1 cellular context compared by ENCODE assay signal in the genomic region with DNA sequence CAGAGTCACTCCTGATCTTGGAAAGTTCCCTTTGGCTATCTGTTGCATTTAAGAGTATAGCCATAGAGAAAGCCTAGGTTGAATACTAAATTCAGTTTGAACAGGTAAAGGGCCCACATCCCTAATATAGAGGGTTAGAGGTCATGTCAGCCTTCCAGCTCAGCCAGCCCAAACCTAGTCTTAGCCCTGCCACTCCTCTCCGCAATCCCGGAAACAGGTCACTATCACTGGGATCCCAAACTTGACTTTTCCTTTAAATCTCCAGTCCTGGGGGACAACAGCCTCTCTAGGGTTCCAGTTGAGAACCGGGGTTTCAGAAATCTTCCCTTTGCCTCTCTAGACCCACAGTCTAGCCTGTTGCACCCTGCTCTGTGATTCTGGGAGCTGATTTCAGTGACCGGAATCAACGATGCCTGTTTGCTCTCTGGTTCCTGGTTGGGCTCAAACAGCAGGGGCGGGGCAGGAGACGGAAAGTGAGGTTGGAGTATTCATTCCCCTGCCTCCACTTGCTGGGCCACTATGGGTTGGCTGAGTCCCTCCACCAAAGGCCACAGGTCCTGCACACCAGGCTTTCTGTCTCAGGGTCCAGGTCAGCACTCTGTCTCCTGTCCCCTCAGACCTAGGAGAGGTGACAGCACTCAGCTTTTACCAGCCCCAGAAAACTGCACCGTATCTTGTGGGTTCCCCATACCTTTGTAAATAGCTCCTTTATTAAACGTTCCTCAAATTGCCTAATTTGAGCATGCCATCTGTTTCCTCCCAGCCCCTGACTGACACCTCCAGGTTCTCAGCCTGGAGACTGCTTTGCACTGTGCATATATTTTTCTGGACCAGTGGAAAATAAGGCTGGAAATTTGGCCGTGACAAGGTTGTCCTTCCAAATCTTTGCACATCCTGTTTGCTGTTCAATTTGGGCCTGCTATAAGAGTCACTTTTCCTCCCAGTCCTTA.
TF ChIP-seq lines count a peak whose summit lies in the region.

No MANE protein-coding gene starts in this region.

TF ChIP-seq in HepG2, 621 proteins besides CTCF, POLR2A, EP300 and RAD21 (continued from another document):
- TF ChIP-seq, protein P1, sequence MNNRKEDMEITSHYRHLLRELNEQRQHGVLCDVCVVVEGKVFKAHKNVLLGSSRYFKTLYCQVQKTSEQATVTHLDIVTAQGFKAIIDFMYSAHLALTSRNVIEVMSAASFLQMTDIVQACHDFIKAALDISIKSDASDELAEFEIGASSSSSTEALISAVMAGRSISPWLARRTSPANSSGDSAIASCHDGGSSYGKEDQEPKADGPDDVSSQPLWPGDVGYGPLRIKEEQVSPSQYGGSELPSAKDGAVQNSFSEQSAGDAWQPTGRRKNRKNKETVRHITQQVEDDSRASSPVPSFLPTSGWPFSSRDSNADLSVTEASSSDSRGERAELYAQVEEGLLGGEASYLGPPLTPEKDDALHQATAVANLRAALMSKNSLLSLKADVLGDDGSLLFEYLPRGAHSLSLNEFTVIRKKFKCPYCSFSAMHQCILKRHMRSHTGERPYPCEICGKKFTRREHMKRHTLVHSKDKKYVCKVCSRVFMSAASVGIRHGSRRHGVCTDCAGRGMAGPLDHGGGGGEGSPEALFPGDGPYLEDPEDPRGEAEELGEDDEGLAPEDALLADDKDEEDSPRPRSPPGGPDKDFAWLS (CRISPR knock-in tag; IDR thresholded peaks at IDR 0.05; ENCODE audit: borderline replicate concordance): no peak
- TF ChIP-seq, protein P2, sequence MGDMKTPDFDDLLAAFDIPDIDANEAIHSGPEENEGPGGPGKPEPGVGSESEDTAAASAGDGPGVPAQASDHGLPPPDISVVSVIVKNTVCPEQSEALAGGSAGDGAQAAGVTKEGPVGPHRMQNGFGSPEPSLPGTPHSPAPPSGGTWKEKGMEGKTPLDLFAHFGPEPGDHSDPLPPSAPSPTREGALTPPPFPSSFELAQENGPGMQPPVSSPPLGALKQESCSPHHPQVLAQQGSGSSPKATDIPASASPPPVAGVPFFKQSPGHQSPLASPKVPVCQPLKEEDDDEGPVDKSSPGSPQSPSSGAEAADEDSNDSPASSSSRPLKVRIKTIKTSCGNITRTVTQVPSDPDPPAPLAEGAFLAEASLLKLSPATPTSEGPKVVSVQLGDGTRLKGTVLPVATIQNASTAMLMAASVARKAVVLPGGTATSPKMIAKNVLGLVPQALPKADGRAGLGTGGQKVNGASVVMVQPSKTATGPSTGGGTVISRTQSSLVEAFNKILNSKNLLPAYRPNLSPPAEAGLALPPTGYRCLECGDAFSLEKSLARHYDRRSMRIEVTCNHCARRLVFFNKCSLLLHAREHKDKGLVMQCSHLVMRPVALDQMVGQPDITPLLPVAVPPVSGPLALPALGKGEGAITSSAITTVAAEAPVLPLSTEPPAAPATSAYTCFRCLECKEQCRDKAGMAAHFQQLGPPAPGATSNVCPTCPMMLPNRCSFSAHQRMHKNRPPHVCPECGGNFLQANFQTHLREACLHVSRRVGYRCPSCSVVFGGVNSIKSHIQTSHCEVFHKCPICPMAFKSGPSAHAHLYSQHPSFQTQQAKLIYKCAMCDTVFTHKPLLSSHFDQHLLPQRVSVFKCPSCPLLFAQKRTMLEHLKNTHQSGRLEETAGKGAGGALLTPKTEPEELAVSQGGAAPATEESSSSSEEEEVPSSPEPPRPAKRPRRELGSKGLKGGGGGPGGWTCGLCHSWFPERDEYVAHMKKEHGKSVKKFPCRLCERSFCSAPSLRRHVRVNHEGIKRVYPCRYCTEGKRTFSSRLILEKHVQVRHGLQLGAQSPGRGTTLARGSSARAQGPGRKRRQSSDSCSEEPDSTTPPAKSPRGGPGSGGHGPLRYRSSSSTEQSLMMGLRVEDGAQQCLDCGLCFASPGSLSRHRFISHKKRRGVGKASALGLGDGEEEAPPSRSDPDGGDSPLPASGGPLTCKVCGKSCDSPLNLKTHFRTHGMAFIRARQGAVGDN (CRISPR knock-in tag; IDR thresholded peaks at IDR 0.05): peak; percentile 42
- no peak for TF ChIP-seq SOX6 (IDR thresholded peaks at IDR 0.05)
- TF ChIP-seq SOX6 (CRISPR knock-in tag; IDR thresholded peaks at IDR 0.05): 0 out of 2 replicates have a peak, but pooled peaks have one; percentile 10
- TF ChIP-seq, protein P3, sequence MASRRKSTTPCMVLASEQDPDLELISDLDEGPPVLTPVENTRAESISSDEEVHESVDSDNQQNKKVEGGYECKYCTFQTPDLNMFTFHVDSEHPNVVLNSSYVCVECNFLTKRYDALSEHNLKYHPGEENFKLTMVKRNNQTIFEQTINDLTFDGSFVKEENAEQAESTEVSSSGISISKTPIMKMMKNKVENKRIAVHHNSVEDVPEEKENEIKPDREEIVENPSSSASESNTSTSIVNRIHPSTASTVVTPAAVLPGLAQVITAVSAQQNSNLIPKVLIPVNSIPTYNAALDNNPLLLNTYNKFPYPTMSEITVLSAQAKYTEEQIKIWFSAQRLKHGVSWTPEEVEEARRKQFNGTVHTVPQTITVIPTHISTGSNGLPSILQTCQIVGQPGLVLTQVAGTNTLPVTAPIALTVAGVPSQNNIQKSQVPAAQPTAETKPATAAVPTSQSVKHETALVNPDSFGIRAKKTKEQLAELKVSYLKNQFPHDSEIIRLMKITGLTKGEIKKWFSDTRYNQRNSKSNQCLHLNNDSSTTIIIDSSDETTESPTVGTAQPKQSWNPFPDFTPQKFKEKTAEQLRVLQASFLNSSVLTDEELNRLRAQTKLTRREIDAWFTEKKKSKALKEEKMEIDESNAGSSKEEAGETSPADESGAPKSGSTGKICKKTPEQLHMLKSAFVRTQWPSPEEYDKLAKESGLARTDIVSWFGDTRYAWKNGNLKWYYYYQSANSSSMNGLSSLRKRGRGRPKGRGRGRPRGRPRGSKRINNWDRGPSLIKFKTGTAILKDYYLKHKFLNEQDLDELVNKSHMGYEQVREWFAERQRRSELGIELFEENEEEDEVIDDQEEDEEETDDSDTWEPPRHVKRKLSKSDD (CRISPR knock-in tag; IDR thresholded peaks at IDR 0.05; ENCODE audit: low read depth): no peak
- 0 out of 2 replicates have a peak, but pooled peaks have one; percentile 17 for TF ChIP-seq HNF4A (CRISPR knock-in tag; IDR thresholded peaks at IDR 0.05)
- TF ChIP-seq CENPT (CRISPR knock-in tag; IDR thresholded peaks at IDR 0.05; ENCODE audit: low read depth): no peak
- no peak for TF ChIP-seq ZNF564 (CRISPR knock-in tag; IDR thresholded peaks at IDR 0.05)
- TF ChIP-seq ZNF549 (CRISPR knock-in tag; IDR thresholded peaks at IDR 0.05): no peak
- no peak for TF ChIP-seq ZNF777 (CRISPR knock-in tag; IDR thresholded peaks at IDR 0.05)
- no peak for TF ChIP-seq ZNF263 (CRISPR knock-in tag; IDR thresholded peaks at IDR 0.05)
- no peak for TF ChIP-seq ZNF296 (CRISPR knock-in tag; conservative IDR thresholded peaks at IDR 0.05)
- no peak for TF ChIP-seq ZNF558 (CRISPR knock-in tag; IDR thresholded peaks at IDR 0.05; ENCODE audit: borderline replicate concordance)
- no peak for TF ChIP-seq MZF1 (CRISPR knock-in tag; IDR thresholded peaks at IDR 0.05; ENCODE audit: borderline replicate concordance)
- TF ChIP-seq, protein P4, sequence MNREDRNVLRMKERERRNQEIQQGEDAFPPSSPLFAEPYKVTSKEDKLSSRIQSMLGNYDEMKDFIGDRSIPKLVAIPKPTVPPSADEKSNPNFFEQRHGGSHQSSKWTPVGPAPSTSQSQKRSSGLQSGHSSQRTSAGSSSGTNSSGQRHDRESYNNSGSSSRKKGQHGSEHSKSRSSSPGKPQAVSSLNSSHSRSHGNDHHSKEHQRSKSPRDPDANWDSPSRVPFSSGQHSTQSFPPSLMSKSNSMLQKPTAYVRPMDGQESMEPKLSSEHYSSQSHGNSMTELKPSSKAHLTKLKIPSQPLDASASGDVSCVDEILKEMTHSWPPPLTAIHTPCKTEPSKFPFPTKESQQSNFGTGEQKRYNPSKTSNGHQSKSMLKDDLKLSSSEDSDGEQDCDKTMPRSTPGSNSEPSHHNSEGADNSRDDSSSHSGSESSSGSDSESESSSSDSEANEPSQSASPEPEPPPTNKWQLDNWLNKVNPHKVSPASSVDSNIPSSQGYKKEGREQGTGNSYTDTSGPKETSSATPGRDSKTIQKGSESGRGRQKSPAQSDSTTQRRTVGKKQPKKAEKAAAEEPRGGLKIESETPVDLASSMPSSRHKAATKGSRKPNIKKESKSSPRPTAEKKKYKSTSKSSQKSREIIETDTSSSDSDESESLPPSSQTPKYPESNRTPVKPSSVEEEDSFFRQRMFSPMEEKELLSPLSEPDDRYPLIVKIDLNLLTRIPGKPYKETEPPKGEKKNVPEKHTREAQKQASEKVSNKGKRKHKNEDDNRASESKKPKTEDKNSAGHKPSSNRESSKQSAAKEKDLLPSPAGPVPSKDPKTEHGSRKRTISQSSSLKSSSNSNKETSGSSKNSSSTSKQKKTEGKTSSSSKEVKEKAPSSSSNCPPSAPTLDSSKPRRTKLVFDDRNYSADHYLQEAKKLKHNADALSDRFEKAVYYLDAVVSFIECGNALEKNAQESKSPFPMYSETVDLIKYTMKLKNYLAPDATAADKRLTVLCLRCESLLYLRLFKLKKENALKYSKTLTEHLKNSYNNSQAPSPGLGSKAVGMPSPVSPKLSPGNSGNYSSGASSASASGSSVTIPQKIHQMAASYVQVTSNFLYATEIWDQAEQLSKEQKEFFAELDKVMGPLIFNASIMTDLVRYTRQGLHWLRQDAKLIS (CRISPR knock-in tag; IDR thresholded peaks at IDR 0.05): no peak
